In the genomic region with DNA sequence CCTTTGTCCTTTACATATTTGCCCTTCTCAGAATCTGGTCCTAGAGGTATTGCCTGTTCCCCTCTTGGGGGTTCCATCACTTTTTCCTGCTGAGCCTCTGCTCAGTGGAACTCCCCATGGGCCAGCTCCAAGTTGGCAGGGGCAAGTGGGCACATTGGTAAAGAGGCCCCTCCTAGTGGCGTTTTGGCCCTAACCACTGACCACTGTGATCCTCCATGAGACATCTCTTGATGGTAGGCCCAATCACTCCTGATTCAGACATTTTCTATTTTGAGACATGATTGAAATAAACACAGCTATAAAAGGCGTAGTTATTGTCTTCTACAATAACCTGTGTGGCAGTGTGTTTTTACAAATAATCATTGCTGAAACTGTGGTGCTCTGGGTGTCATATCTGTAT, we compare ENCODE assay signal across 1 cellular context.
TF ChIP-seq lines count a peak whose summit lies in the region.

No MANE protein-coding gene starts in this region.

TF ChIP-seq in HepG2, 621 proteins besides CTCF, POLR2A, EP300 and RAD21 (continued from another document):
- TF ChIP-seq, protein P1, sequence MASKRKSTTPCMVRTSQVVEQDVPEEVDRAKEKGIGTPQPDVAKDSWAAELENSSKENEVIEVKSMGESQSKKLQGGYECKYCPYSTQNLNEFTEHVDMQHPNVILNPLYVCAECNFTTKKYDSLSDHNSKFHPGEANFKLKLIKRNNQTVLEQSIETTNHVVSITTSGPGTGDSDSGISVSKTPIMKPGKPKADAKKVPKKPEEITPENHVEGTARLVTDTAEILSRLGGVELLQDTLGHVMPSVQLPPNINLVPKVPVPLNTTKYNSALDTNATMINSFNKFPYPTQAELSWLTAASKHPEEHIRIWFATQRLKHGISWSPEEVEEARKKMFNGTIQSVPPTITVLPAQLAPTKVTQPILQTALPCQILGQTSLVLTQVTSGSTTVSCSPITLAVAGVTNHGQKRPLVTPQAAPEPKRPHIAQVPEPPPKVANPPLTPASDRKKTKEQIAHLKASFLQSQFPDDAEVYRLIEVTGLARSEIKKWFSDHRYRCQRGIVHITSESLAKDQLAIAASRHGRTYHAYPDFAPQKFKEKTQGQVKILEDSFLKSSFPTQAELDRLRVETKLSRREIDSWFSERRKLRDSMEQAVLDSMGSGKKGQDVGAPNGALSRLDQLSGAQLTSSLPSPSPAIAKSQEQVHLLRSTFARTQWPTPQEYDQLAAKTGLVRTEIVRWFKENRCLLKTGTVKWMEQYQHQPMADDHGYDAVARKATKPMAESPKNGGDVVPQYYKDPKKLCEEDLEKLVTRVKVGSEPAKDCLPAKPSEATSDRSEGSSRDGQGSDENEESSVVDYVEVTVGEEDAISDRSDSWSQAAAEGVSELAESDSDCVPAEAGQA (IDR thresholded peaks at IDR 0.05; ENCODE audit: low read depth), result no peak
- TF ChIP-seq, protein P1 (CRISPR knock-in tag; IDR thresholded peaks at IDR 0.05; ENCODE audit: borderline replicate concordance), result no peak
- TF ChIP-seq POLR2AphosphoS5 (IDR thresholded peaks at IDR 0.05; ENCODE audit: low read depth, low read length) (0 out of 2 replicates have a peak, but pooled peaks have one; percentile 17), RBM22 (optimal IDR thresholded peaks at IDR 0.05; ENCODE audit: low read length) (peak; percentile 44)
